In the genomic region with DNA sequence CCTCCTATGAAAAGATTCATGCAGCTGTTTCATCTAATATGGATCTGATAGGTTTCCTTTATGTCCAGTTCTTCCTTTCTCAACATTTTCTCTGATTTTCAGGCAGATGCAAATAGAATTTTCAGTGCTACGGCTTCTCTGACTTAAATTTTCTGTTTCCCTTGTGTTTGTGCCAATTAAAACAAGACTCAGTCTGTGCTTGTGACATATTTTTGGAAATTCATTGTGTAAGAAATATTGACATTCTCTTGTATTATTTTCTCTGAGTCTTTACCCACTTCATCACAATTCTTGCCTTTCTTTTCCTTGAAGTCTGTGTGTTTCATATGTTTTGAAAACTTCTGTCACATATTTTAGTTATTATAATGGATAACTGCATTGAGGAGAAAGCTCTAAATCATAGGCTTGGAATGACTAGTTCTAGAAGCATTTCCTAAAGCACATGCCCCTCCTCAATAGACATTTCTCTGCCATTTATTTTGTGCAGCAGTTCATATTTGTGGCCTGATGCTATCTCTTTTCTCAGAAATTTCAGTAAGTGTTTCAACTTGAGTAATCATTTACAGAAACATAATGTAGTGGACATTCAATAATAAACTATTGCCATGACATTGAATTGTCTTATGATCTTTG, we compare ENCODE assay signal across 11 cellular contexts.
DNase-seq lines count a peak whose midpoint lies in the region; ATAC-seq and TF ChIP-seq lines count a peak whose summit lies in the region.
"Had no signal": no experiment of that assay in that cellular context is flagged by ENCODE, and none has a peak within 500 bp of the region (broad histone marks: within the 10 kb centered on the region; RNA-seq: fewer than 3 reads in every experiment).

No MANE protein-coding gene starts in this region.

- TF ChIP-seq CTCF in fibroblast of mammary gland (conservative IDR thresholded peaks at IDR 0.05; ENCODE audit: control insufficient read depth, insufficient read depth, low read depth, low read length), result no peak
- no peak for TF ChIP-seq CTCF in retinal pigment epithelial cell (conservative IDR thresholded peaks at IDR 0.05; ENCODE audit: low read depth, low read length)

- DNase-seq in EH (ENCODE audit: low read depth) (peak; percentile 97), fibroblast of mammary gland (ENCODE audit: low read depth) (peak; percentile 94), retinal pigment epithelial cell (ENCODE audit: low read depth) (peak; percentile 31), NCI-H774 (lab: John Stamatoyannopoulos, UW) (no peak), putamen (ENCODE audit: low spot score) (no peak)
- no peak for DNase-seq in activated CD4-positive, alpha-beta T cell treated with anti-CD3 and anti-CD28 coated beads for 48 hours
- DNase-seq in stimulated activated CD4-positive, alpha-beta T cell treated with anti-CD3 and anti-CD28 coated beads, Interleukin-12 subunit alpha, Interleukin-12 subunit beta, amount 100 ng/mL, for 4 hours, result no peak
- DNase-seq: H7, NCI-H510A, pancreas had no signal

- no peak overlapping the region for H3K4me3 ChIP-seq in fibroblast of mammary gland (ENCODE audit: control insufficient read depth, low read depth, low read length)
- no peak overlapping the region for H3K4me3 ChIP-seq in retinal pigment epithelial cell (ENCODE audit: low read length)
- H3K4me3 ChIP-seq: pancreas had no signal

- ATAC-seq in SK-N-SH treated with all-trans-retinoic acid at 6 μM for 48 hours, result peak; percentile 96
- ATAC-seq: pancreas had no signal

TF ChIP-seq in SK-N-SH treated with all-trans-retinoic acid at 6 μM for 48 hours, 23 proteins besides CTCF, POLR2A, EP300 and RAD21:
- TF ChIP-seq ZFP3 (CRISPR knock-in tag; IDR thresholded peaks at IDR 0.05), result no peak
- no peak for TF ChIP-seq SNAI2 (CRISPR knock-in tag; IDR thresholded peaks at IDR 0.05)
- TF ChIP-seq TCF4 (CRISPR knock-in tag; IDR thresholded peaks at IDR 0.05; ENCODE audit: borderline replicate concordance), result no peak
- no peak for TF ChIP-seq PPARA (CRISPR knock-in tag; IDR thresholded peaks at IDR 0.05; ENCODE audit: borderline replicate concordance)
- TF ChIP-seq, protein P1, sequence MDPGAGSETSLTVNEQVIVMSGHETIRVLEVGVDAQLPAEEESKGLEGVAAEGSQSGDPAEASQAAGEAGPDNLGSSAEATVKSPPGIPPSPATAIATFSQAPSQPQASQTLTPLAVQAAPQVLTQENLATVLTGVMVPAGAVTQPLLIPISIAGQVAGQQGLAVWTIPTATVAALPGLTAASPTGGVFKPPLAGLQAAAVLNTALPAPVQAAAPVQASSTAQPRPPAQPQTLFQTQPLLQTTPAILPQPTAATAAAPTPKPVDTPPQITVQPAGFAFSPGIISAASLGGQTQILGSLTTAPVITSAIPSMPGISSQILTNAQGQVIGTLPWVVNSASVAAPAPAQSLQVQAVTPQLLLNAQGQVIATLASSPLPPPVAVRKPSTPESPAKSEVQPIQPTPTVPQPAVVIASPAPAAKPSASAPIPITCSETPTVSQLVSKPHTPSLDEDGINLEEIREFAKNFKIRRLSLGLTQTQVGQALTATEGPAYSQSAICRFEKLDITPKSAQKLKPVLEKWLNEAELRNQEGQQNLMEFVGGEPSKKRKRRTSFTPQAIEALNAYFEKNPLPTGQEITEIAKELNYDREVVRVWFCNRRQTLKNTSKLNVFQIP (CRISPR knock-in tag; IDR thresholded peaks at IDR 0.05; ENCODE audit: borderline replicate concordance, low read depth), result peak; percentile 89; the same call in 1 of the 2 replicates
- no peak for TF ChIP-seq GLIS3 (CRISPR knock-in tag; IDR thresholded peaks at IDR 0.05)
- TF ChIP-seq ESRRG (CRISPR knock-in tag; IDR thresholded peaks at IDR 0.05), result no peak
- TF ChIP-seq ZC3H10 (CRISPR knock-in tag; IDR thresholded peaks at IDR 0.05), result peak; percentile 40; the same call in 1 of the 2 replicates
- TF ChIP-seq, protein P2, sequence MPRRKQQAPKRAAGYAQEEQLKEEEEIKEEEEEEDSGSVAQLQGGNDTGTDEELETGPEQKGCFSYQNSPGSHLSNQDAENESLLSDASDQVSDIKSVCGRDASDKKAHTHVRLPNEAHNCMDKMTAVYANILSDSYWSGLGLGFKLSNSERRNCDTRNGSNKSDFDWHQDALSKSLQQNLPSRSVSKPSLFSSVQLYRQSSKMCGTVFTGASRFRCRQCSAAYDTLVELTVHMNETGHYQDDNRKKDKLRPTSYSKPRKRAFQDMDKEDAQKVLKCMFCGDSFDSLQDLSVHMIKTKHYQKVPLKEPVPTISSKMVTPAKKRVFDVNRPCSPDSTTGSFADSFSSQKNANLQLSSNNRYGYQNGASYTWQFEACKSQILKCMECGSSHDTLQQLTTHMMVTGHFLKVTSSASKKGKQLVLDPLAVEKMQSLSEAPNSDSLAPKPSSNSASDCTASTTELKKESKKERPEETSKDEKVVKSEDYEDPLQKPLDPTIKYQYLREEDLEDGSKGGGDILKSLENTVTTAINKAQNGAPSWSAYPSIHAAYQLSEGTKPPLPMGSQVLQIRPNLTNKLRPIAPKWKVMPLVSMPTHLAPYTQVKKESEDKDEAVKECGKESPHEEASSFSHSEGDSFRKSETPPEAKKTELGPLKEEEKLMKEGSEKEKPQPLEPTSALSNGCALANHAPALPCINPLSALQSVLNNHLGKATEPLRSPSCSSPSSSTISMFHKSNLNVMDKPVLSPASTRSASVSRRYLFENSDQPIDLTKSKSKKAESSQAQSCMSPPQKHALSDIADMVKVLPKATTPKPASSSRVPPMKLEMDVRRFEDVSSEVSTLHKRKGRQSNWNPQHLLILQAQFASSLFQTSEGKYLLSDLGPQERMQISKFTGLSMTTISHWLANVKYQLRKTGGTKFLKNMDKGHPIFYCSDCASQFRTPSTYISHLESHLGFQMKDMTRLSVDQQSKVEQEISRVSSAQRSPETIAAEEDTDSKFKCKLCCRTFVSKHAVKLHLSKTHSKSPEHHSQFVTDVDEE (CRISPR knock-in tag; IDR thresholded peaks at IDR 0.05), result no peak
- TF ChIP-seq RARB (CRISPR knock-in tag; IDR thresholded peaks at IDR 0.05), result peak; percentile 42; the same call in 1 of the 2 replicates
- TF ChIP-seq, protein P3, sequence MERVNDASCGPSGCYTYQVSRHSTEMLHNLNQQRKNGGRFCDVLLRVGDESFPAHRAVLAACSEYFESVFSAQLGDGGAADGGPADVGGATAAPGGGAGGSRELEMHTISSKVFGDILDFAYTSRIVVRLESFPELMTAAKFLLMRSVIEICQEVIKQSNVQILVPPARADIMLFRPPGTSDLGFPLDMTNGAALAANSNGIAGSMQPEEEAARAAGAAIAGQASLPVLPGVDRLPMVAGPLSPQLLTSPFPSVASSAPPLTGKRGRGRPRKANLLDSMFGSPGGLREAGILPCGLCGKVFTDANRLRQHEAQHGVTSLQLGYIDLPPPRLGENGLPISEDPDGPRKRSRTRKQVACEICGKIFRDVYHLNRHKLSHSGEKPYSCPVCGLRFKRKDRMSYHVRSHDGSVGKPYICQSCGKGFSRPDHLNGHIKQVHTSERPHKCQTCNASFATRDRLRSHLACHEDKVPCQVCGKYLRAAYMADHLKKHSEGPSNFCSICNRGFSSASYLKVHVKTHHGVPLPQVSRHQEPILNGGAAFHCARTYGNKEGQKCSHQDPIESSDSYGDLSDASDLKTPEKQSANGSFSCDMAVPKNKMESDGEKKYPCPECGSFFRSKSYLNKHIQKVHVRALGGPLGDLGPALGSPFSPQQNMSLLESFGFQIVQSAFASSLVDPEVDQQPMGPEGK (CRISPR knock-in tag; IDR thresholded peaks at IDR 0.05; ENCODE audit: borderline replicate concordance), result peak; percentile 95
- TF ChIP-seq, protein P4, sequence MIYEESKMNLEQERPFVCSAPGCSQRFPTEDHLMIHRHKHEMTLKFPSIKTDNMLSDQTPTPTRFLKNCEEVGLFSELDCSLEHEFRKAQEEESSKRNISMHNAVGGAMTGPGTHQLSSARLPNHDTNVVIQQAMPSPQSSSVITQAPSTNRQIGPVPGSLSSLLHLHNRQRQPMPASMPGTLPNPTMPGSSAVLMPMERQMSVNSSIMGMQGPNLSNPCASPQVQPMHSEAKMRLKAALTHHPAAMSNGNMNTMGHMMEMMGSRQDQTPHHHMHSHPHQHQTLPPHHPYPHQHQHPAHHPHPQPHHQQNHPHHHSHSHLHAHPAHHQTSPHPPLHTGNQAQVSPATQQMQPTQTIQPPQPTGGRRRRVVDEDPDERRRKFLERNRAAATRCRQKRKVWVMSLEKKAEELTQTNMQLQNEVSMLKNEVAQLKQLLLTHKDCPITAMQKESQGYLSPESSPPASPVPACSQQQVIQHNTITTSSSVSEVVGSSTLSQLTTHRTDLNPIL (CRISPR knock-in tag; IDR thresholded peaks at IDR 0.05; ENCODE audit: low read depth), result peak; percentile 82
- no peak for TF ChIP-seq OSR1 (CRISPR knock-in tag; IDR thresholded peaks at IDR 0.05)
- TF ChIP-seq ISL1 (CRISPR knock-in tag; IDR thresholded peaks at IDR 0.05), result peak; percentile 97
- no peak for TF ChIP-seq CSDC2 (CRISPR knock-in tag; IDR thresholded peaks at IDR 0.05)
- no peak for TF ChIP-seq ZFP30 (CRISPR knock-in tag; IDR thresholded peaks at IDR 0.05)
- TF ChIP-seq ZNF565 (CRISPR knock-in tag; conservative IDR thresholded peaks at IDR 0.05; ENCODE audit: low read depth), result 0 out of 2 replicates have a peak, but pooled peaks have one; percentile 23
- no peak for TF ChIP-seq BACH2 (CRISPR knock-in tag; IDR thresholded peaks at IDR 0.05; ENCODE audit: borderline replicate concordance)
- TF ChIP-seq TOX (CRISPR knock-in tag; IDR thresholded peaks at IDR 0.05; ENCODE audit: borderline replicate concordance), result peak; percentile 93
- no peak for TF ChIP-seq ZNF70 (CRISPR knock-in tag; IDR thresholded peaks at IDR 0.05)
- no peak for TF ChIP-seq ARNTL (CRISPR knock-in tag; IDR thresholded peaks at IDR 0.05; ENCODE audit: borderline replicate concordance, low read depth)
- no peak for TF ChIP-seq ZNF8 (CRISPR knock-in tag; IDR thresholded peaks at IDR 0.05)
- TF ChIP-seq, protein P5, sequence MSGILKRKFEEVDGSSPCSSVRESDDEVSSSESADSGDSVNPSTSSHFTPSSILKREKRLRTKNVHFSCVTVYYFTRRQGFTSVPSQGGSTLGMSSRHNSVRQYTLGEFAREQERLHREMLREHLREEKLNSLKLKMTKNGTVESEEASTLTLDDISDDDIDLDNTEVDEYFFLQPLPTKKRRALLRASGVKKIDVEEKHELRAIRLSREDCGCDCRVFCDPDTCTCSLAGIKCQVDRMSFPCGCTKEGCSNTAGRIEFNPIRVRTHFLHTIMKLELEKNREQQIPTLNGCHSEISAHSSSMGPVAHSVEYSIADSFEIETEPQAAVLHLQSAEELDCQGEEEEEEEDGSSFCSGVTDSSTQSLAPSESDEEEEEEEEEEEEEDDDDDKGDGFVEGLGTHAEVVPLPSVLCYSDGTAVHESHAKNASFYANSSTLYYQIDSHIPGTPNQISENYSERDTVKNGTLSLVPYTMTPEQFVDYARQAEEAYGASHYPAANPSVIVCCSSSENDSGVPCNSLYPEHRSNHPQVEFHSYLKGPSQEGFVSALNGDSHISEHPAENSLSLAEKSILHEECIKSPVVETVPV (CRISPR knock-in tag; IDR thresholded peaks at IDR 0.05), result 0 out of 2 replicates have a peak, but pooled peaks have one; percentile 30
TF ChIP-seq in SK-N-SH treated with all-trans-retinoic acid at 6 μM for 48 hours: peak in this region for 9.

Comparison
In these comparisons a context has a peak if more than half of its experiments do, and no peak if none do; other contexts are left out.
1. DNase-seq: peak in EH (single experiment), fibroblast of mammary gland (single experiment) and retinal pigment epithelial cell (single experiment); none in activated CD4-positive, alpha-beta T cell treated with anti-CD3 and anti-CD28 coated beads for 48 hours (single experiment), stimulated activated CD4-positive, alpha-beta T cell treated with anti-CD3 and anti-CD28 coated beads, Interleukin-12 subunit alpha, Interleukin-12 subunit beta, amount 100 ng/mL, for 4 hours (single experiment), NCI-H774 (single experiment) and putamen (single experiment).